In the genomic region with DNA sequence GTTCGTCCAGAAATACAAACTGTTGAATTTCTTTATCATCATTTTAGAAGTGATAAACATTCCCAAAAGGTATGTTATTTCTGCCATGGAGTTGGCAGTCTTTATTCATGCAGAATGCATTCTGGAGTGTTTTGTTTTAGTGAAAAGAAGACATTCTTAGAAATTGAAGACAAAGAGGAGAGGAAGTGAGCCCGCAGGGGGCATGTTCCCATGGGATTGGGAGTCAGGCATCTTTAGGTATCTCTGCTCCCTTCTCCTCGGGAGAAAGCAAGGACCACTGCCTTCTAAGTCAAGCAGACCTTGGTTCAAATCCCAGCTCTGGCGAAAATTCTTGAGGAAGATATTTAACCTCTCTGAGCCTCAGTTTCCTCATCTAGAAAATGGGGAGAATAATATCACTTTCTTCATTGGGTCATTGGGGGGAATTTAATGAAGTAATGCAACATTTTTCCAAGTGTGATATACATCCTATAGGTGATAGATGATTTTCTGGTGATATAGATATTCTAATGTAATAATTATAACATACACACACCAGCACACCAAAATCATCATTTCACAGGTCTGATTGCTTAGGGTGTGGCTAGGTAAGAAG, we compare ENCODE assay signal across 1 cellular context.
TF ChIP-seq lines count a peak whose summit lies in the region.

No MANE protein-coding gene starts in this region.

TF ChIP-seq in HCT116, 20 proteins besides CTCF, POLR2A, EP300 and RAD21 (continued from another document):
- TF ChIP-seq FOSL1 (IDR thresholded peaks at IDR 0.05; ENCODE audit: low read depth) (no peak), CBX3 (IDR thresholded peaks at IDR 0.05; ENCODE audit: low read depth) (no peak), POLR2AphosphoS5 (IDR thresholded peaks at IDR 0.05; ENCODE audit: low read depth, low read length) (no peak), SIN3A (IDR thresholded peaks at IDR 0.05; ENCODE audit: low read depth) (no peak), EGR1 (IDR thresholded peaks at IDR 0.05; ENCODE audit: low read depth) (no peak), JUND (IDR thresholded peaks at IDR 0.05) (no peak), SP1 (IDR thresholded peaks at IDR 0.05; ENCODE audit: low read depth) (no peak), TCF7L2 (IDR thresholded peaks at IDR 0.05; ENCODE audit: borderline replicate concordance, extremely low read depth, insufficient read depth, insufficient read length) (no peak), ELF1 (IDR thresholded peaks at IDR 0.05; ENCODE audit: borderline replicate concordance, low read depth) (no peak), YY1 (IDR thresholded peaks at IDR 0.05; ENCODE audit: extremely low read depth, insufficient replicate concordance, low read depth, low read length) (no peak), CEBPB (IDR thresholded peaks at IDR 0.05; ENCODE audit: low read depth) (no peak)
- TF ChIP-seq, protein P1, sequence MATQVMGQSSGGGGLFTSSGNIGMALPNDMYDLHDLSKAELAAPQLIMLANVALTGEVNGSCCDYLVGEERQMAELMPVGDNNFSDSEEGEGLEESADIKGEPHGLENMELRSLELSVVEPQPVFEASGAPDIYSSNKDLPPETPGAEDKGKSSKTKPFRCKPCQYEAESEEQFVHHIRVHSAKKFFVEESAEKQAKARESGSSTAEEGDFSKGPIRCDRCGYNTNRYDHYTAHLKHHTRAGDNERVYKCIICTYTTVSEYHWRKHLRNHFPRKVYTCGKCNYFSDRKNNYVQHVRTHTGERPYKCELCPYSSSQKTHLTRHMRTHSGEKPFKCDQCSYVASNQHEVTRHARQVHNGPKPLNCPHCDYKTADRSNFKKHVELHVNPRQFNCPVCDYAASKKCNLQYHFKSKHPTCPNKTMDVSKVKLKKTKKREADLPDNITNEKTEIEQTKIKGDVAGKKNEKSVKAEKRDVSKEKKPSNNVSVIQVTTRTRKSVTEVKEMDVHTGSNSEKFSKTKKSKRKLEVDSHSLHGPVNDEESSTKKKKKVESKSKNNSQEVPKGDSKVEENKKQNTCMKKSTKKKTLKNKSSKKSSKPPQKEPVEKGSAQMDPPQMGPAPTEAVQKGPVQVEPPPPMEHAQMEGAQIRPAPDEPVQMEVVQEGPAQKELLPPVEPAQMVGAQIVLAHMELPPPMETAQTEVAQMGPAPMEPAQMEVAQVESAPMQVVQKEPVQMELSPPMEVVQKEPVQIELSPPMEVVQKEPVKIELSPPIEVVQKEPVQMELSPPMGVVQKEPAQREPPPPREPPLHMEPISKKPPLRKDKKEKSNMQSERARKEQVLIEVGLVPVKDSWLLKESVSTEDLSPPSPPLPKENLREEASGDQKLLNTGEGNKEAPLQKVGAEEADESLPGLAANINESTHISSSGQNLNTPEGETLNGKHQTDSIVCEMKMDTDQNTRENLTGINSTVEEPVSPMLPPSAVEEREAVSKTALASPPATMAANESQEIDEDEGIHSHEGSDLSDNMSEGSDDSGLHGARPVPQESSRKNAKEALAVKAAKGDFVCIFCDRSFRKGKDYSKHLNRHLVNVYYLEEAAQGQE (IDR thresholded peaks at IDR 0.05; ENCODE audit: low read depth), result no peak
- TF ChIP-seq, protein P2, sequence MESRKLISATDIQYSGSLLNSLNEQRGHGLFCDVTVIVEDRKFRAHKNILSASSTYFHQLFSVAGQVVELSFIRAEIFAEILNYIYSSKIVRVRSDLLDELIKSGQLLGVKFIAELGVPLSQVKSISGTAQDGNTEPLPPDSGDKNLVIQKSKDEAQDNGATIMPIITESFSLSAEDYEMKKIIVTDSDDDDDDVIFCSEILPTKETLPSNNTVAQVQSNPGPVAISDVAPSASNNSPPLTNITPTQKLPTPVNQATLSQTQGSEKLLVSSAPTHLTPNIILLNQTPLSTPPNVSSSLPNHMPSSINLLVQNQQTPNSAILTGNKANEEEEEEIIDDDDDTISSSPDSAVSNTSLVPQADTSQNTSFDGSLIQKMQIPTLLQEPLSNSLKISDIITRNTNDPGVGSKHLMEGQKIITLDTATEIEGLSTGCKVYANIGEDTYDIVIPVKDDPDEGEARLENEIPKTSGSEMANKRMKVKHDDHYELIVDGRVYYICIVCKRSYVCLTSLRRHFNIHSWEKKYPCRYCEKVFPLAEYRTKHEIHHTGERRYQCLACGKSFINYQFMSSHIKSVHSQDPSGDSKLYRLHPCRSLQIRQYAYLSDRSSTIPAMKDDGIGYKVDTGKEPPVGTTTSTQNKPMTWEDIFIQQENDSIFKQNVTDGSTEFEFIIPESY (IDR thresholded peaks at IDR 0.05; ENCODE audit: extremely low read depth, insufficient replicate concordance, low read length), result no peak
- TF ChIP-seq, protein P3, sequence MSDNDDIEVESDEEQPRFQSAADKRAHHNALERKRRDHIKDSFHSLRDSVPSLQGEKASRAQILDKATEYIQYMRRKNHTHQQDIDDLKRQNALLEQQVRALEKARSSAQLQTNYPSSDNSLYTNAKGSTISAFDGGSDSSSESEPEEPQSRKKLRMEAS (IDR thresholded peaks at IDR 0.05), result no peak
